In the genomic region with DNA sequence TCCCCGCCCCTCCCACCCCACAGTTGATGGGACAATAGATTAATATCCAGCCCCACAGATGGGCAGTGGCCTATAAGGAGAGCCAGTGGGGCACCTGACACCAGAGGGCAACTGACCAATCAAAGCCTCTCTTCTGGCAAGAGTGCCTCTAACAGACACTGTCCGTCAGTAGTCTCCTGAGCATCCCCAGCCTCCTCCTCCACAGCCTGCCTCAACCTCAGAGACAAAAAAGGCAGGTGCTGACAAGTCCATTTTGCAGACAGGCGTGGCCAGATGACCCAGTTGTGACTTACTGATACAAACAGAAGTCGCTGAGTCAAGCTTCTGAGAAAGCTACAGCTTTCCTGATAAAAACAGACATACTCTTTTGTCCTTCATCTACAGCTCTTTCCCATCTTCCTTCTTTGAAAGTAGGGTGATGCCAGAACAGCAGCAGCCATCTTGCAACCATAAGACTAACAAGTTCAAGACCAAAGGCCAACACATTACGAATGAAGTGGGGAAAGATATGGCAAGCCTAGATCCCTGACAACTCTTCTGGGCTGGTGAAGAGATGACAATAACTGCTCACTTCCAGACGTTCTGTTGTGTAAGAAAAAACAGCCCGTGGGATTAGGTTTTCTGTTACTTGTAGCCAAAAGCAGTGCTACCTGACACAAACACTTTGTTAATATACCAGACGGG, we compare ENCODE assay signal across 1 cellular context.
TF ChIP-seq lines count a peak whose summit lies in the region.

No MANE protein-coding gene starts in this region.

TF ChIP-seq in HCT116, 20 proteins besides CTCF, POLR2A, EP300 and RAD21 (continued from another document):
- TF ChIP-seq, protein P1, sequence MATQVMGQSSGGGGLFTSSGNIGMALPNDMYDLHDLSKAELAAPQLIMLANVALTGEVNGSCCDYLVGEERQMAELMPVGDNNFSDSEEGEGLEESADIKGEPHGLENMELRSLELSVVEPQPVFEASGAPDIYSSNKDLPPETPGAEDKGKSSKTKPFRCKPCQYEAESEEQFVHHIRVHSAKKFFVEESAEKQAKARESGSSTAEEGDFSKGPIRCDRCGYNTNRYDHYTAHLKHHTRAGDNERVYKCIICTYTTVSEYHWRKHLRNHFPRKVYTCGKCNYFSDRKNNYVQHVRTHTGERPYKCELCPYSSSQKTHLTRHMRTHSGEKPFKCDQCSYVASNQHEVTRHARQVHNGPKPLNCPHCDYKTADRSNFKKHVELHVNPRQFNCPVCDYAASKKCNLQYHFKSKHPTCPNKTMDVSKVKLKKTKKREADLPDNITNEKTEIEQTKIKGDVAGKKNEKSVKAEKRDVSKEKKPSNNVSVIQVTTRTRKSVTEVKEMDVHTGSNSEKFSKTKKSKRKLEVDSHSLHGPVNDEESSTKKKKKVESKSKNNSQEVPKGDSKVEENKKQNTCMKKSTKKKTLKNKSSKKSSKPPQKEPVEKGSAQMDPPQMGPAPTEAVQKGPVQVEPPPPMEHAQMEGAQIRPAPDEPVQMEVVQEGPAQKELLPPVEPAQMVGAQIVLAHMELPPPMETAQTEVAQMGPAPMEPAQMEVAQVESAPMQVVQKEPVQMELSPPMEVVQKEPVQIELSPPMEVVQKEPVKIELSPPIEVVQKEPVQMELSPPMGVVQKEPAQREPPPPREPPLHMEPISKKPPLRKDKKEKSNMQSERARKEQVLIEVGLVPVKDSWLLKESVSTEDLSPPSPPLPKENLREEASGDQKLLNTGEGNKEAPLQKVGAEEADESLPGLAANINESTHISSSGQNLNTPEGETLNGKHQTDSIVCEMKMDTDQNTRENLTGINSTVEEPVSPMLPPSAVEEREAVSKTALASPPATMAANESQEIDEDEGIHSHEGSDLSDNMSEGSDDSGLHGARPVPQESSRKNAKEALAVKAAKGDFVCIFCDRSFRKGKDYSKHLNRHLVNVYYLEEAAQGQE (IDR thresholded peaks at IDR 0.05; ENCODE audit: low read depth), result no peak
- no peak for TF ChIP-seq SRF (IDR thresholded peaks at IDR 0.05; ENCODE audit: low read depth)
- no peak for TF ChIP-seq FOSL1 (IDR thresholded peaks at IDR 0.05; ENCODE audit: low read depth)
- TF ChIP-seq EGR1 (IDR thresholded peaks at IDR 0.05; ENCODE audit: low read depth), result no peak
- TF ChIP-seq ELF1 (IDR thresholded peaks at IDR 0.05; ENCODE audit: borderline replicate concordance, low read depth), result no peak
- TF ChIP-seq, protein P2, sequence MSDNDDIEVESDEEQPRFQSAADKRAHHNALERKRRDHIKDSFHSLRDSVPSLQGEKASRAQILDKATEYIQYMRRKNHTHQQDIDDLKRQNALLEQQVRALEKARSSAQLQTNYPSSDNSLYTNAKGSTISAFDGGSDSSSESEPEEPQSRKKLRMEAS (IDR thresholded peaks at IDR 0.05), result no peak
- no peak for TF ChIP-seq EZH2phosphoT487 (IDR thresholded peaks at IDR 0.05; ENCODE audit: borderline replicate concordance)
- no peak for TF ChIP-seq ATF3 (IDR thresholded peaks at IDR 0.05)
